Comparison of ENCODE assay signal across 17 cellular contexts in genomic region chr2:96591054-96591453, GRCh38. TPM values are rescaled to one million over a fixed set of nuclear protein-coding genes. Genes with fewer than 3 reads are reported as not detected.
DNase-seq lines count a peak whose midpoint lies in the region; ATAC-seq lines count a peak whose summit lies in the region.
"Had no signal": no experiment of that assay in that cellular context is flagged by ENCODE, and none has a peak within 500 bp of the region (broad histone marks: within the 10 kb centered on the region; RNA-seq: fewer than 3 reads in every experiment).

No MANE protein-coding gene starts in this region.

- H3K9me3 Mint-ChIP-seq in activated CD8-positive, alpha-beta memory T cell treated with anti-CD3 and anti-CD28 coated beads, Interleukin-2, amount 10 ng/mL, durations not matched to agents 7 days and 5 days (ENCODE audit: low read depth): no peaks in the 10 kb centered on the region
- no peaks in the 10 kb centered on the region for H3K9me3 Mint-ChIP-seq in CD4-positive, CD25-positive, alpha-beta regulatory T cell
- H3K9me3 Mint-ChIP-seq in activated T-helper 17 cell treated with anti-CD3 and anti-CD28 coated beads, Interleukin-2, amount 50 U/mL, for 72 hours: no peaks in the 10 kb centered on the region
- H3K9me3 Mint-ChIP-seq in immature natural killer cell: no peaks in the 10 kb centered on the region

- H3K27me3 ChIP-seq in CD4-positive, CD25-positive, alpha-beta regulatory T cell (ENCODE audit: control insufficient read depth, insufficient read depth, low read length): no peaks in the 10 kb centered on the region
- H3K27me3 ChIP-seq: BLaER1 had no signal

- CTCF ChIA-PET in activated CD8-positive, alpha-beta memory T cell treated with anti-CD3 and anti-CD28 coated beads, Interleukin-2, amount 10 ng/mL, durations not matched to agents 7 days and 5 days (lab: Charles Lee): no interaction called here

- peak overlapping the region; percentile 12 for H3K27ac Mint-ChIP-seq in activated CD8-positive, alpha-beta memory T cell treated with anti-CD3 and anti-CD28 coated beads, Interleukin-2, amount 10 ng/mL, durations not matched to agents 7 days and 5 days
- peak overlapping the region in 2 of 3 donors; percentile 3 to 52 for H3K27ac Mint-ChIP-seq in CD4-positive, CD25-positive, alpha-beta regulatory T cell
- H3K27ac Mint-ChIP-seq in activated T-helper 17 cell treated with anti-CD3 and anti-CD28 coated beads, Interleukin-2, amount 50 U/mL, for 72 hours: peak overlapping the region; percentile 1
- H3K27ac Mint-ChIP-seq in immature natural killer cell: peak overlapping the region in 4 of 6 donors; percentile 0 to 56 (median 8)

- peaks cover 61% of the 10 kb centered on the region for H3K4me1 Mint-ChIP-seq in activated CD8-positive, alpha-beta memory T cell treated with anti-CD3 and anti-CD28 coated beads, Interleukin-2, amount 10 ng/mL, durations not matched to agents 7 days and 5 days
- peaks cover 38 to 52% (median 45%) of the 10 kb centered on the region in 4 donors for H3K4me1 Mint-ChIP-seq in CD4-positive, CD25-positive, alpha-beta regulatory T cell
- H3K4me1 Mint-ChIP-seq in activated T-helper 17 cell treated with anti-CD3 and anti-CD28 coated beads, Interleukin-2, amount 50 U/mL, for 72 hours: peaks cover 36% of the 10 kb centered on the region
- H3K4me1 Mint-ChIP-seq in immature natural killer cell: peaks cover 51 to 60% of the 10 kb centered on the region in 2 donors

- H3K4me3 ChIP-seq in CD4-positive, CD25-positive, alpha-beta regulatory T cell (ENCODE audit: low read depth, low read length): no peak overlapping the region
- H3K4me3 ChIP-seq: BLaER1 had no signal

- DNase-seq in activated CD8-positive, alpha-beta memory T cell treated with anti-CD3 and anti-CD28 coated beads, Interleukin-2, amount 10 ng/mL, durations not matched to agents 7 days and 5 days: no peak
- no peak for DNase-seq in activated CD8-positive, alpha-beta memory T cell treated with anti-CD3 and anti-CD28 coated beads, Interleukin-2, amount 50 U/mL, for 4 hours
- DNase-seq in CD4-positive, CD25-positive, alpha-beta regulatory T cell: no peak
- DNase-seq in immature natural killer cell (no peak), NCI-H1694 treated with DMSO at 0.1 percent for 48 hours (lab: John Stamatoyannopoulos, UW) (no peak)
- DNase-seq: DMS 273 treated with DMSO at 0.1 percent for 48 hours, GDM1, Kasumi-1, MM.1S, NCI-H1092 treated with DMSO at 0.1 percent for 48 hours, NCI-H2107, NCI-H226, NCI-H524 treated with DMSO at 0.1 percent for 48 hours had no signal

- peaks cover 69% of the 10 kb centered on the region for H3K36me3 Mint-ChIP-seq in activated CD8-positive, alpha-beta memory T cell treated with anti-CD3 and anti-CD28 coated beads, Interleukin-2, amount 10 ng/mL, durations not matched to agents 7 days and 5 days
- peaks cover 31% of the 10 kb centered on the region for H3K36me3 Mint-ChIP-seq in CD4-positive, CD25-positive, alpha-beta regulatory T cell
- H3K36me3 Mint-ChIP-seq in activated T-helper 17 cell treated with anti-CD3 and anti-CD28 coated beads, Interleukin-2, amount 50 U/mL, for 72 hours (ENCODE audit: low read depth): peaks cover 64% of the 10 kb centered on the region
- H3K36me3 Mint-ChIP-seq in immature natural killer cell: peaks cover 7 to 33% (median 15%) of the 10 kb centered on the region in 3 donors

- H3K9me3 ChIP-seq in CD4-positive, CD25-positive, alpha-beta regulatory T cell (ENCODE audit: control insufficient read depth in 2 of 2, low read length in 2 of 2): no peaks in the 10 kb centered on the region
- H3K9me3 ChIP-seq: BLaER1 had no signal

- no peak overlapping the region for H3K27ac ChIP-seq in CD4-positive, CD25-positive, alpha-beta regulatory T cell (ENCODE audit: insufficient read depth, low read length, poor library complexity, severe bottlenecking)
- H3K27ac ChIP-seq: BLaER1 had no signal

- peaks cover 25% of the 10 kb centered on the region for H3K4me1 ChIP-seq in CD4-positive, CD25-positive, alpha-beta regulatory T cell (ENCODE audit: control insufficient read depth, insufficient read depth, low read length, poor library complexity, severe bottlenecking)
- H3K4me1 ChIP-seq: BLaER1 had no signal

- H3K36me3 ChIP-seq in CD4-positive, CD25-positive, alpha-beta regulatory T cell (ENCODE audit: control insufficient read depth, insufficient read depth, low read length): peaks cover 16% of the 10 kb centered on the region

- H3K27me3 Mint-ChIP-seq in activated CD8-positive, alpha-beta memory T cell treated with anti-CD3 and anti-CD28 coated beads, Interleukin-2, amount 10 ng/mL, durations not matched to agents 7 days and 5 days: no peaks in the 10 kb centered on the region
- no peaks in the 10 kb centered on the region for H3K27me3 Mint-ChIP-seq in CD4-positive, CD25-positive, alpha-beta regulatory T cell
- H3K27me3 Mint-ChIP-seq in activated T-helper 17 cell treated with anti-CD3 and anti-CD28 coated beads, Interleukin-2, amount 50 U/mL, for 72 hours: no peaks in the 10 kb centered on the region
- peaks cover 0 to 3% (median 0%) of the 10 kb centered on the region in 3 donors for H3K27me3 Mint-ChIP-seq in immature natural killer cell (ENCODE audit: low read depth in 3 of 3)

- no peak overlapping the region for H3K4me3 Mint-ChIP-seq in activated CD8-positive, alpha-beta memory T cell treated with anti-CD3 and anti-CD28 coated beads, Interleukin-2, amount 10 ng/mL, durations not matched to agents 7 days and 5 days
- no peak overlapping the region for H3K4me3 Mint-ChIP-seq in CD4-positive, CD25-positive, alpha-beta regulatory T cell
- H3K4me3 Mint-ChIP-seq in activated T-helper 17 cell treated with anti-CD3 and anti-CD28 coated beads, Interleukin-2, amount 50 U/mL, for 72 hours: no peak overlapping the region
- no peak overlapping the region for H3K4me3 Mint-ChIP-seq in immature natural killer cell

- ATAC-seq in activated CD8-positive, alpha-beta memory T cell treated with anti-CD3 and anti-CD28 coated beads, Interleukin-2, amount 10 ng/mL, durations not matched to agents 7 days and 5 days: no peak
- ATAC-seq in CD4-positive, CD25-positive, alpha-beta regulatory T cell (ENCODE audit: low read depth in 2 of 2): no peak
- ATAC-seq in activated T-helper 17 cell treated with anti-CD3 and anti-CD28 coated beads, Interleukin-2, amount 50 U/mL, for 72 hours (replicated peaks): no peak
- ATAC-seq in HG02973 (IDR thresholded peaks at IDR 0.05; ENCODE audit: unreplicated experiment): no peak
- ATAC-seq in GM21528 (IDR thresholded peaks at IDR 0.05; ENCODE audit: low FRiP score, unreplicated experiment): no peak

RNA-seq across cellular contexts. Expression of gene KANSL3, which starts 47.1 kb away (rescaled TPM):
- 10 to 100 TPM; 74.6 to 84.0 TPM for total RNA-seq in activated CD8-positive, alpha-beta memory T cell treated with anti-CD3 and anti-CD28 coated beads, Interleukin-2, amount 10 ng/mL, durations not matched to agents 7 days and 5 days
- 55.6 TPM for total RNA-seq in CD4-positive, CD25-positive, alpha-beta regulatory T cell
- 10 to 100 TPM; 11.2 to 17.9 (median 13.6) TPM for polyA plus RNA-seq in CD4-positive, CD25-positive, alpha-beta regulatory T cell
- 10 to 100 TPM; 59.5 to 59.7 TPM for total RNA-seq in activated T-helper 17 cell treated with anti-CD3 and anti-CD28 coated beads, Interleukin-2, amount 50 U/mL, for 72 hours
- 10 to 100 TPM in 1 of 3 donors, 1 to 10 TPM in 2; 8.2 to 22.2 (median 9.9) TPM for polyA plus RNA-seq in immature natural killer cell

RNA-seq across cellular contexts. Expression of gene FER1L5, which starts 51.5 kb away (rescaled TPM):
- total RNA-seq in activated CD8-positive, alpha-beta memory T cell treated with anti-CD3 and anti-CD28 coated beads, Interleukin-2, amount 10 ng/mL, durations not matched to agents 7 days and 5 days: not detected
- not detected for total RNA-seq in CD4-positive, CD25-positive, alpha-beta regulatory T cell
- polyA plus RNA-seq in CD4-positive, CD25-positive, alpha-beta regulatory T cell: under 1 TPM in 2 of 4 donors, not detected in 2; 0.03 TPM
- total RNA-seq in activated T-helper 17 cell treated with anti-CD3 and anti-CD28 coated beads, Interleukin-2, amount 50 U/mL, for 72 hours: not detected
- polyA plus RNA-seq in immature natural killer cell: not detected

RNA-seq across cellular contexts. Expression of gene ARID5A, which starts 54.5 kb away (rescaled TPM):
- 10 to 100 TPM; 57.9 to 70.5 TPM for total RNA-seq in activated CD8-positive, alpha-beta memory T cell treated with anti-CD3 and anti-CD28 coated beads, Interleukin-2, amount 10 ng/mL, durations not matched to agents 7 days and 5 days
- 180 TPM for total RNA-seq in CD4-positive, CD25-positive, alpha-beta regulatory T cell
- 10 to 100 TPM; 63.5 to 85.6 (median 73.6) TPM for polyA plus RNA-seq in CD4-positive, CD25-positive, alpha-beta regulatory T cell
- total RNA-seq in activated T-helper 17 cell treated with anti-CD3 and anti-CD28 coated beads, Interleukin-2, amount 50 U/mL, for 72 hours: 100 to 1,000 TPM; 181 to 252 TPM
- polyA plus RNA-seq in immature natural killer cell: 100 to 1,000 TPM in 1 of 3 donors, 10 to 100 TPM in 2; 77.1 to 204 (median 82.7) TPM
